Comparison of ENCODE assay signal across 10 cellular contexts in the genomic region with DNA sequence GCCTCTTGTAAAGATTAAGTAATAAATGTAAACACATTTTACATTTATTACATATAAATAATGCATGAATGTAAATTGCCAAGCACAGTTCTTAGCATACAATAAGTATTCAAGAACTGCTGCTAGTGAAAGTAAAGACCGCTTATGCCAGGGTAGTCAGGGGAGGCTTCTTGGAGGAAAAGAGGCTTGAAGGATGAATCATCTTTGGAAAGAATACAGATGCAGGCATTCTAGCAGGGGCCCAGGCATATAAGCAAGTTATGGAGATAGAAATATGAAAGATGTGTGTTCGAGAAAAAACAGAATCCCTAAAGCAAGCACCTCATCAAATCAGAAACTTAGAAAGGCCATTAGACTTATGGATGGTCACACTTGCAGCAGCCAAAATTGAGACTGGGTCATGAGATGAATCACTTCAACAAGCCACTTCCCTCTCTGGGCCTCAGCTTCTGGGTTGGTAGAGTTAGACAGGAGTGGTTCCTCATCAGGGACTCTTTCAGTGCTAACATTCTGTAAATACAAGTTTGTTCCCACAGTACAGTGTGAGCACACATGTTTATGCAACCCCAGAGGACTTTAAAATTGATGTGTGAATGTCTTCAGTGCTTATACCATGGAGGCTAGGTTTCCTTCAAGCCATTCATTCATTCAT.
A peak's percentile ranks its signal among the peaks of the same experiment; 100 is the strongest.
DNase-seq lines count a peak whose midpoint lies in the region; ATAC-seq, FAIRE-seq and TF ChIP-seq lines count a peak whose summit lies in the region.
"Had no signal": no experiment of that assay in that cellular context is flagged by ENCODE, and none has a peak within 500 bp of the region (broad histone marks: within the 10 kb centered on the region; RNA-seq: fewer than 3 reads in every experiment).

No MANE protein-coding gene starts in this region.

- H3K27me3 ChIP-seq in breast epithelium (no peaks in the 10 kb centered on the region), adipocyte (replicated peaks; ENCODE audit: control insufficient read depth, insufficient read depth, low read length) (no peaks in the 10 kb centered on the region), H9 (ENCODE audit: insufficient read depth, low read length) (no peaks in the 10 kb centered on the region)

- no peak for DNase-seq in MCF 10A (ENCODE audit: unreplicated experiment)
- no peak for DNase-seq in breast epithelium (ENCODE audit: low spot score in 2 of 2)
- DNase-seq in adipocyte (ENCODE audit: low read depth): peak; percentile 67
- DNase-seq in H9: no peak
- no peak for DNase-seq in Right ventricle myocardium inferior (ENCODE audit: missing footprints)
- DNase-seq in urothelium cell line (ENCODE audit: low spot score): no peak
- DNase-seq: naive B cell, T-helper 1 cell had no signal

- ATAC-seq in HG03135 (IDR thresholded peaks at IDR 0.05; ENCODE audit: unreplicated experiment): peak; percentile 55
- ATAC-seq in activated CD4-positive, CD25-positive, alpha-beta regulatory T cell treated with anti-CD3 and anti-CD28 coated beads, Interleukin-2, amount 50 U/mL, for 24 hours: no peak
- ATAC-seq in Right ventricle myocardium inferior: no peak

- BruUV-seq in MCF 10A (replicated peaks; lab: Mats Ljungman, UMichigan): no TSS peak

- H3K4me2 ChIP-seq in H9 (ENCODE audit: insufficient read depth, insufficient read length, low read length): no peak overlapping the region

- no peak overlapping the region for H3K18ac ChIP-seq in H9 (ENCODE audit: insufficient read length, low read depth, low read length)

- no peaks in the 10 kb centered on the region for H3K4me1 ChIP-seq in breast epithelium
- peaks cover 28% of the 10 kb centered on the region for H3K4me1 ChIP-seq in adipocyte (ENCODE audit: control insufficient read depth, insufficient read depth, low read length)
- H3K4me1 ChIP-seq in H9 (ENCODE audit: insufficient read depth, low read length): no peaks in the 10 kb centered on the region

- H3K56ac ChIP-seq in H9 (ENCODE audit: insufficient read length, low read depth, low read length): no peak overlapping the region

- H4K5ac ChIP-seq in H9 (ENCODE audit: insufficient read length, low read depth, low read length): no peak overlapping the region

- H3K36me3 Mint-ChIP-seq in MCF 10A (ENCODE audit: insufficient read depth, unreplicated experiment) (no peaks in the 10 kb centered on the region), H9 (ENCODE audit: insufficient read depth in 1 of 3, low read depth in 3 of 3) (no peaks in the 10 kb centered on the region)
- H3K36me3 Mint-ChIP-seq: naive B cell had no signal

- TF ChIP-seq CTCF in MCF 10A (IDR thresholded peaks at IDR 0.05; ENCODE audit: unreplicated experiment): no peak
- no peak for TF ChIP-seq CTCF in breast epithelium (IDR thresholded peaks at IDR 0.05)
- TF ChIP-seq CTCF in H9 (conservative IDR thresholded peaks at IDR 0.05): no peak

- no peak overlapping the region for H4K91ac ChIP-seq in H9 (ENCODE audit: insufficient read length, low read depth, low read length)

- H3K79me2 ChIP-seq in H9 (ENCODE audit: insufficient read depth, low read length): no peaks in the 10 kb centered on the region

- H3K4me3 Mint-ChIP-seq in MCF 10A (ENCODE audit: unreplicated experiment) (no peak overlapping the region), H9 (no peak overlapping the region)
- H3K4me3 Mint-ChIP-seq: naive B cell had no signal

- no peak overlapping the region for H4K8ac ChIP-seq in H9 (replicated peaks; ENCODE audit: insufficient read length, low read depth, low read length)

- no peak overlapping the region for H3K14ac ChIP-seq in H9 (ENCODE audit: insufficient read depth, low read length)

- peak overlapping the region; percentile 33 for H3K9ac ChIP-seq in adipocyte (ENCODE audit: low read length)
- H3K9ac ChIP-seq in H9 (ENCODE audit: extremely low read depth, insufficient read length, low read length): no peak overlapping the region

- no peak for TF ChIP-seq POLR2A in breast epithelium (IDR thresholded peaks at IDR 0.05)

- no peak overlapping the region for H3K23ac ChIP-seq in H9 (ENCODE audit: insufficient read length, low read depth, low read length)

- no peak overlapping the region for H2BK120ac ChIP-seq in H9 (ENCODE audit: low read depth, low read length, poor library complexity, severe bottlenecking)

- no peak overlapping the region for H2BK20ac ChIP-seq in H9 (ENCODE audit: low read depth, low read length, poor library complexity, severe bottlenecking)

- no peak overlapping the region for H2BK12ac ChIP-seq in H9 (ENCODE audit: insufficient read length, low read depth, low read length)

- peak overlapping the region; percentile 31 for H3K27ac Mint-ChIP-seq in MCF 10A (ENCODE audit: low read depth, unreplicated experiment)
- H3K27ac Mint-ChIP-seq in H9: no peak overlapping the region

- FAIRE-seq in urothelium cell line (lab: Jason Lieb, UNC): no peak

- peaks cover 17% of the 10 kb centered on the region for H3K4me1 Mint-ChIP-seq in MCF 10A (ENCODE audit: insufficient read depth, unreplicated experiment)
- H3K4me1 Mint-ChIP-seq in H9: peaks cover 3 to 10% of the 10 kb centered on the region in 2 experiments

- intact Hi-C loops in MCF 10A (cut with micrococcal nuclease): loop anchor here (2.0 to 5.0 kb wide), 3 partner anchors 79 to 348 kb away; no protein-coding TSS in a partner anchor
- intact Hi-C loops in breast epithelium (cut with DNase I; ENCODE audit: low total_unique reads): no loop called here
- intact Hi-C loops in Right ventricle myocardium inferior (cut with DNase I): loop anchor here (5.0 to 10.0 kb wide), 2 partner anchors 351 to 443 kb away; no protein-coding TSS in a partner anchor

- H2AK5ac ChIP-seq in H9 (ENCODE audit: insufficient read length, low read length): no peak overlapping the region

- H3K4me3 ChIP-seq in breast epithelium: no peak overlapping the region
- no peak overlapping the region for H3K4me3 ChIP-seq in adipocyte (ENCODE audit: low read length)

- WGBS in H9 (ENCODE audit: extremely low coverage, insufficient read length, low lambda C conversion rate): no CpG with 5 or more reads among the region's 2 CpGs

- no peaks in the 10 kb centered on the region for H4K20me1 ChIP-seq in H9 (ENCODE audit: control insufficient read depth, insufficient read depth, insufficient read length)

- H3K9me3 ChIP-seq in breast epithelium (no peaks in the 10 kb centered on the region), adipocyte (ENCODE audit: control insufficient read depth, low read length) (no peaks in the 10 kb centered on the region), H9 (ENCODE audit: control insufficient read depth, low read depth, low read length) (no peaks in the 10 kb centered on the region)

- H3K27ac ChIP-seq in breast epithelium (no peak overlapping the region), H9 (ENCODE audit: insufficient read length, low read depth, low read length) (no peak overlapping the region)

- H3K79me1 ChIP-seq in H9 (ENCODE audit: insufficient read depth, low read depth, low read length, poor library complexity, severe bottlenecking): no peaks in the 10 kb centered on the region

- POLR2A ChIA-PET in MCF 10A (lab: Yijun Ruan, JAX): no interaction called here

- H2BK15ac ChIP-seq in H9 (ENCODE audit: low read depth, low read length): no peak overlapping the region

- H3K23me2 ChIP-seq in H9 (ENCODE audit: insufficient read length, low read depth, low read length, poor library complexity, severe bottlenecking): no peaks in the 10 kb centered on the region

- no peaks in the 10 kb centered on the region for H3K9me3 Mint-ChIP-seq in MCF 10A (ENCODE audit: unreplicated experiment)
- no peaks in the 10 kb centered on the region for H3K9me3 Mint-ChIP-seq in H9
- H3K9me3 Mint-ChIP-seq: naive B cell had no signal

- H3K36me3 ChIP-seq in breast epithelium (no peaks in the 10 kb centered on the region), adipocyte (ENCODE audit: control insufficient read depth, insufficient read depth, low read length, severe bottlenecking) (no peaks in the 10 kb centered on the region)

- no peak overlapping the region for H2BK5ac ChIP-seq in H9 (ENCODE audit: insufficient read length, low read length)

- H3K27me3 Mint-ChIP-seq in MCF 10A (ENCODE audit: insufficient read depth, unreplicated experiment) (no peaks in the 10 kb centered on the region), H9 (ENCODE audit: low read depth) (peaks cover 4% of the 10 kb centered on the region)

- no peak overlapping the region for H2AFZ ChIP-seq in H9 (ENCODE audit: low read length)

- no peak overlapping the region for H3T11ph ChIP-seq in H9 (ENCODE audit: low read length)

- CTCF ChIA-PET in MCF 10A (lab: Yijun Ruan, JAX): interaction anchor here (0.6 to 3.0 kb wide), 3 partner anchors 79 to 240 kb away, joined by 3 to 22 read pairs (median 4); a partner anchor contains a TSS

- H3K4ac ChIP-seq in H9 (ENCODE audit: low read depth, low read length): no peak overlapping the region
